1 cellular context compared by ENCODE assay signal in the genomic region with DNA sequence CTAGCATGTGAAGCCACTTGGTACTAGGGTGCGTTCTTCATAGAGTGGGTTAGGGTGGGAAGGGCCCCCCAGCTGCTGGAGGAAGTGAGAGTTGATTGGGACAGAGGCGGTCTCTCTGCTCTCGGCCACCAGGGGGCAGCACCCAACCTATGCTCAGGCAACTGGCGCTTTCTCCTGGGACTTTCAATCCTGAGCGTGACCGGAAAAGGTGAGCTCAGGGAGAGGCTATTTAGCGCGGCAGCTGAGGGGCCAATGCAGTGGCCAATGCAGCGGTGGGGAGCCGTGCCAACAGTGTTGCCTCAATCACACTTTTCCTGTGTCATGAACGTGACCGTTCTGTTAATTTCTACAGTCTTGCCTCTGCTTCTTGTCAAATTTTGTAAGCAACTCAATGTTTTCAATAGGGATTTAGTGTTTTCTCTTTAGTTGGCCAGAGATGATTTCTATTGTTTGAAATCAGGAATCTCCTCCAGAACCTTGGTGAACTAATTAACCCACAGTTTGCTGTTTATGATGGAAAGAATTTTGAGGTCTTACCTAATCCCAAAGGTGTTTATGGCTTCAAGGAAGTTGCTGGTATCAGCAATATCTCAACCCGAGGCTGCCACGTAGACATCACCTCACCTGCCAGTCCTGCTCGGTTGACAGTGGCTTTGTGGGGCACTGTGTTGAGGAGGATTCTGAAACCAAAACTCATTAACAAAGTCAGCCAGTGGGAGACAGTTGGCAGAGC.
TF ChIP-seq lines count a peak whose summit lies in the region.

No MANE protein-coding gene starts in this region.

TF ChIP-seq in IMR-90, 13 proteins besides CTCF, POLR2A, EP300 and RAD21 (continued from another document):
- TF ChIP-seq, protein P1, sequence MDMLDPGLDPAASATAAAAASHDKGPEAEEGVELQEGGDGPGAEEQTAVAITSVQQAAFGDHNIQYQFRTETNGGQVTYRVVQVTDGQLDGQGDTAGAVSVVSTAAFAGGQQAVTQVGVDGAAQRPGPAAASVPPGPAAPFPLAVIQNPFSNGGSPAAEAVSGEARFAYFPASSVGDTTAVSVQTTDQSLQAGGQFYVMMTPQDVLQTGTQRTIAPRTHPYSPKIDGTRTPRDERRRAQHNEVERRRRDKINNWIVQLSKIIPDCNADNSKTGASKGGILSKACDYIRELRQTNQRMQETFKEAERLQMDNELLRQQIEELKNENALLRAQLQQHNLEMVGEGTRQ (IDR thresholded peaks at IDR 0.05; ENCODE audit: low read depth, low read length), result no peak
- TF ChIP-seq CEBPB (IDR thresholded peaks at IDR 0.05; ENCODE audit: low read depth, low read length) (no peak), MXI1 (IDR thresholded peaks at IDR 0.05; ENCODE audit: borderline replicate concordance, low read depth, low read length) (no peak), FOS (IDR thresholded peaks at IDR 0.05; ENCODE audit: low read depth, low read length) (no peak), SMC3 (IDR thresholded peaks at IDR 0.05; ENCODE audit: low read depth, low read length) (no peak), MAFK (IDR thresholded peaks at IDR 0.05; ENCODE audit: low read depth, low read length) (no peak), NFE2L2 (IDR thresholded peaks at IDR 0.05; ENCODE audit: low read depth, low read length) (no peak), RFX5 (IDR thresholded peaks at IDR 0.05; ENCODE audit: low read depth, low read length) (no peak)
